In genomic region chr19:18309525-18310064, GRCh38 we compare ENCODE assay signal across 1 cellular context.
TF ChIP-seq lines count a peak whose summit lies in the region.

No MANE protein-coding gene starts in this region.

TF ChIP-seq in K562, 482 proteins besides CTCF, POLR2A, EP300 and RAD21:
- TF ChIP-seq HMG20B (CRISPR knock-in tag; IDR thresholded peaks at IDR 0.05) (no peak), POLR2G (IDR thresholded peaks at IDR 0.05; ENCODE audit: low read depth, low read length) (peak; percentile 66), RBFOX2 (IDR thresholded peaks at IDR 0.05; ENCODE audit: low read depth, low read length) (peak; percentile 59), TSC22D4 (tag; IDR thresholded peaks at IDR 0.05) (no peak), ZBTB33 (CRISPR knock-in tag; IDR thresholded peaks at IDR 0.05) (peak; percentile 86)
